Comparison of ENCODE assay signal across 2 cellular contexts in the genomic region with DNA sequence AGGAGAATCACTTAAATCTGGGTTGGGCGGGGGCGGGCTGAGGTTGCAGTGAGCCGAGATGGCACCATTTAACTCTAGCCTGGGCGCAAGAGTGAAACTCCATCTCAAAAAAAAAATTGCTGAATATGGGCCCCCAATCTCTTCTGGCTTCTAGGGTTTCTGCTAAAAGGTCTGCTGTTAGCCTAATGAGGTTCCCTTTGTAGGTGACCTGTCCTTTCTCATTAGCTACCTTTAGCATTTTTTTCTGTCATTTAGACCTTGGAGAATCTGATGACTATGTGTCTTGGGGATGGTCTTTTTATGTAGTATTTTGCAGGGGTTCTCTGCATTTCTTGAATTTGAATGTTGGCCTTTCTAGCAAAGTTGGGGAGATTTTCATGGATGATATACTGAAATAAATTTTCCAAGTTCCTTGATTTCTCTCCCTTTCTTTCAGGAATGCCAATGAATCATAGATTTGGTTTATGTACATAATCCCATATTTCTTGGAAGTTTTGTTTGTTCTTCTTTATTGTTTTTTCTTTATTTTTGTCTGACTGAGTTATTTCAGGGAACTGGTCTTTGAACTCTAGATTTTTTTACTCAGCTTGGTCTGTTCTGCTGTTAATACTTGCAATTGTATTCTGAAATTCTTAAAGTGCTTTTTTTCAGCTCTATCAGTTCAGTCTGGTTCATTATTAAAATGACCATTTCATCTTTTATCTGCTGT.
TF ChIP-seq lines count a peak whose summit lies in the region.

No MANE protein-coding gene starts in this region.

TF ChIP-seq in HepG2, 621 proteins besides CTCF, POLR2A, EP300 and RAD21 (continues in another document):
- TF ChIP-seq EZH2 (conservative IDR thresholded peaks at IDR 0.05; ENCODE audit: low read depth, low read length) (no peak), TBL1XR1 (IDR thresholded peaks at IDR 0.05; ENCODE audit: borderline replicate concordance, low read length, partially characterized antibody) (peak; percentile 91), MAFK (conservative IDR thresholded peaks at IDR 0.05 in 1 of 2, IDR thresholded peaks at IDR 0.05 in 1 of 2; ENCODE audit: low read length in 2 of 2) (0 out of 4 replicates have a peak, but pooled peaks of 1 of the 2 experiments have one; percentile 3), ZNF101 (CRISPR knock-in tag; IDR thresholded peaks at IDR 0.05; ENCODE audit: borderline replicate concordance, low read depth) (no peak), NONO (IDR thresholded peaks at IDR 0.05) (no peak), NONO (CRISPR knock-in tag; conservative IDR thresholded peaks at IDR 0.05) (no peak), SOX5 (CRISPR knock-in tag; IDR thresholded peaks at IDR 0.05; ENCODE audit: borderline replicate concordance) (peak; percentile 84), TCF7L2 (IDR thresholded peaks at IDR 0.05; ENCODE audit: low read depth, low read length) (no peak), SRSF1 (optimal IDR thresholded peaks at IDR 0.05; ENCODE audit: low read depth, low read length) (no peak), FLYWCH1 (CRISPR knock-in tag; IDR thresholded peaks at IDR 0.05) (no peak), POLR2AphosphoS2 (IDR thresholded peaks at IDR 0.05; ENCODE audit: low read depth, low read length) (no peak), ADNP (CRISPR knock-in tag; IDR thresholded peaks at IDR 0.05) (no peak), TIGD3 (CRISPR knock-in tag; IDR thresholded peaks at IDR 0.05; ENCODE audit: borderline replicate concordance) (no peak), HNF4A (CRISPR knock-in tag; IDR thresholded peaks at IDR 0.05) (peak; percentile 65; the same call in 1 of the 2 replicates)
- TF ChIP-seq, protein P1, sequence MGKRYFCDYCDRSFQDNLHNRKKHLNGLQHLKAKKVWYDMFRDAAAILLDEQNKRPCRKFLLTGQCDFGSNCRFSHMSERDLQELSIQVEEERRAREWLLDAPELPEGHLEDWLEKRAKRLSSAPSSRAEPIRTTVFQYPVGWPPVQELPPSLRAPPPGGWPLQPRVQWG (CRISPR knock-in tag; IDR thresholded peaks at IDR 0.05; ENCODE audit: borderline replicate concordance, low read depth): no peak
- TF ChIP-seq, protein P2, sequence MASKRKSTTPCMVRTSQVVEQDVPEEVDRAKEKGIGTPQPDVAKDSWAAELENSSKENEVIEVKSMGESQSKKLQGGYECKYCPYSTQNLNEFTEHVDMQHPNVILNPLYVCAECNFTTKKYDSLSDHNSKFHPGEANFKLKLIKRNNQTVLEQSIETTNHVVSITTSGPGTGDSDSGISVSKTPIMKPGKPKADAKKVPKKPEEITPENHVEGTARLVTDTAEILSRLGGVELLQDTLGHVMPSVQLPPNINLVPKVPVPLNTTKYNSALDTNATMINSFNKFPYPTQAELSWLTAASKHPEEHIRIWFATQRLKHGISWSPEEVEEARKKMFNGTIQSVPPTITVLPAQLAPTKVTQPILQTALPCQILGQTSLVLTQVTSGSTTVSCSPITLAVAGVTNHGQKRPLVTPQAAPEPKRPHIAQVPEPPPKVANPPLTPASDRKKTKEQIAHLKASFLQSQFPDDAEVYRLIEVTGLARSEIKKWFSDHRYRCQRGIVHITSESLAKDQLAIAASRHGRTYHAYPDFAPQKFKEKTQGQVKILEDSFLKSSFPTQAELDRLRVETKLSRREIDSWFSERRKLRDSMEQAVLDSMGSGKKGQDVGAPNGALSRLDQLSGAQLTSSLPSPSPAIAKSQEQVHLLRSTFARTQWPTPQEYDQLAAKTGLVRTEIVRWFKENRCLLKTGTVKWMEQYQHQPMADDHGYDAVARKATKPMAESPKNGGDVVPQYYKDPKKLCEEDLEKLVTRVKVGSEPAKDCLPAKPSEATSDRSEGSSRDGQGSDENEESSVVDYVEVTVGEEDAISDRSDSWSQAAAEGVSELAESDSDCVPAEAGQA (IDR thresholded peaks at IDR 0.05; ENCODE audit: low read depth): no peak
- TF ChIP-seq, protein P2 (CRISPR knock-in tag; IDR thresholded peaks at IDR 0.05; ENCODE audit: borderline replicate concordance): no peak
- TF ChIP-seq, protein P3, sequence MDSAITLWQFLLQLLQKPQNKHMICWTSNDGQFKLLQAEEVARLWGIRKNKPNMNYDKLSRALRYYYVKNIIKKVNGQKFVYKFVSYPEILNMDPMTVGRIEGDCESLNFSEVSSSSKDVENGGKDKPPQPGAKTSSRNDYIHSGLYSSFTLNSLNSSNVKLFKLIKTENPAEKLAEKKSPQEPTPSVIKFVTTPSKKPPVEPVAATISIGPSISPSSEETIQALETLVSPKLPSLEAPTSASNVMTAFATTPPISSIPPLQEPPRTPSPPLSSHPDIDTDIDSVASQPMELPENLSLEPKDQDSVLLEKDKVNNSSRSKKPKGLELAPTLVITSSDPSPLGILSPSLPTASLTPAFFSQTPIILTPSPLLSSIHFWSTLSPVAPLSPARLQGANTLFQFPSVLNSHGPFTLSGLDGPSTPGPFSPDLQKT (CRISPR knock-in tag; IDR thresholded peaks at IDR 0.05; ENCODE audit: borderline replicate concordance): no peak

TF ChIP-seq in endothelial cell of umbilical vein, 7 proteins besides CTCF, POLR2A, EP300 and RAD21:
- TF ChIP-seq JUN (IDR thresholded peaks at IDR 0.05; ENCODE audit: borderline replicate concordance, insufficient read depth, insufficient read length, low read depth): no peak
- no peak for TF ChIP-seq POLR2AphosphoS5 (IDR thresholded peaks at IDR 0.05; ENCODE audit: insufficient read depth, low read depth, low read length)
- no peak for TF ChIP-seq GATA2 (IDR thresholded peaks at IDR 0.05; ENCODE audit: insufficient read depth, insufficient read length, low read depth, low read length)
- TF ChIP-seq, protein P4, sequence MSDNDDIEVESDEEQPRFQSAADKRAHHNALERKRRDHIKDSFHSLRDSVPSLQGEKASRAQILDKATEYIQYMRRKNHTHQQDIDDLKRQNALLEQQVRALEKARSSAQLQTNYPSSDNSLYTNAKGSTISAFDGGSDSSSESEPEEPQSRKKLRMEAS (IDR thresholded peaks at IDR 0.05; ENCODE audit: insufficient read depth, insufficient read length): no peak
- no peak for TF ChIP-seq EZH2 (IDR thresholded peaks at IDR 0.05; ENCODE audit: borderline replicate concordance, low read depth, low read length, severe bottlenecking)
- no peak for TF ChIP-seq MYC (IDR thresholded peaks at IDR 0.05; ENCODE audit: low read depth, low read length)
- TF ChIP-seq FOS (IDR thresholded peaks at IDR 0.05; ENCODE audit: borderline replicate concordance, insufficient read depth, low read length): no peak
